Comparison of ENCODE assay signal across 9 cellular contexts in genomic region chr9:99296375-99296951, GRCh38.
DNase-seq lines count a peak whose midpoint lies in the region; ATAC-seq, FAIRE-seq and TF ChIP-seq lines count a peak whose summit lies in the region.
"Had no signal": no experiment of that assay in that cellular context is flagged by ENCODE, and none has a peak within 500 bp of the region (broad histone marks: within the 10 kb centered on the region; RNA-seq: fewer than 3 reads in every experiment).

No MANE protein-coding gene starts in this region.

- H3K27me3 ChIP-seq in CD4-positive, CD25-positive, alpha-beta regulatory T cell (ENCODE audit: control insufficient read depth, insufficient read depth, low read length): no peaks in the 10 kb centered on the region
- H3K27me3 ChIP-seq in GM12878 (replicated peaks in 1 of 2; ENCODE audit: control insufficient read depth in 2 of 2, insufficient read depth in 2 of 2, low read length in 1 of 2) (no peaks in the 10 kb centered on the region), endodermal cell (ENCODE audit: control insufficient read depth, insufficient read depth, low read length, poor library complexity, severe bottlenecking) (no peaks in the 10 kb centered on the region)
- H3K27me3 ChIP-seq: SJSA1 had no signal

- H3K27ac ChIP-seq in CD4-positive, CD25-positive, alpha-beta regulatory T cell (ENCODE audit: insufficient read depth, low read length, poor library complexity, severe bottlenecking): no peak overlapping the region
- H3K27ac ChIP-seq in GM12878 (ENCODE audit: control insufficient read depth, insufficient read depth): no peak overlapping the region
- no peak overlapping the region for H3K27ac ChIP-seq in endodermal cell (ENCODE audit: low read depth, low read length)
- H3K27ac ChIP-seq: SJSA1 had no signal

- RAD21 ChIA-PET in GM12878 (lab: Charles Lee; ENCODE audit: unreplicated experiment): interaction anchor here (1.2 to 2.2 kb wide), 4 partner anchors 62 to 217 kb away, joined by 5 to 10 read pairs (median 7); no protein-coding TSS in a partner anchor

- CTCF ChIA-PET in GM12878 (lab: Yijun Ruan, JAX): interaction anchor here (0.7 to 2.8 kb wide), 6 partner anchors 28 to 133 kb away, joined by 3 to 12 read pairs (median 3); no protein-coding TSS in a partner anchor

- peak overlapping the region; percentile 61 for H2AFZ ChIP-seq in GM12878 (ENCODE audit: control insufficient read depth, low read depth, low read length)

- TF ChIP-seq RAD21 in GM12878 (IDR thresholded peaks at IDR 0.05; ENCODE audit: insufficient read depth, low read depth, low read length): no peak

- peaks cover 0 to 3% (median 0%) of the 10 kb centered on the region in 4 donors for H3K4me1 Mint-ChIP-seq in CD4-positive, CD25-positive, alpha-beta regulatory T cell
- H3K4me1 Mint-ChIP-seq in IgD-negative memory B cell (peaks cover 0 to 10% (median 5%) of the 10 kb centered on the region in 3 donors), endodermal cell (peaks cover 33% of the 10 kb centered on the region)
- H3K4me1 Mint-ChIP-seq in naive thymus-derived CD8-positive, alpha-beta T cell: peaks cover 0 to 7% (median 3%) of the 10 kb centered on the region in 4 donors

- in situ Hi-C loops in GM12878 (cut with MboI): no loop called here

- H3K4me3 Mint-ChIP-seq in CD4-positive, CD25-positive, alpha-beta regulatory T cell: peak overlapping the region in 3 of 4 donors; percentile 39 to 50 (median 48)
- H3K4me3 Mint-ChIP-seq in IgD-negative memory B cell: peak overlapping the region; percentile 28 to 61 (median 56)
- H3K4me3 Mint-ChIP-seq in naive thymus-derived CD8-positive, alpha-beta T cell: peak overlapping the region; percentile 12 to 72 (median 48)
- H3K4me3 Mint-ChIP-seq in endodermal cell: no peak overlapping the region

- BruUV-seq in GM12878 (replicated peaks; lab: Mats Ljungman, UMichigan): no TSS peak

- ATAC-seq in CD4-positive, CD25-positive, alpha-beta regulatory T cell (ENCODE audit: low read depth in 2 of 2): peak; percentile 62 to 63
- ATAC-seq in GM12878: peak; percentile 76
- peak; percentile 82 to 90 for ATAC-seq in naive thymus-derived CD8-positive, alpha-beta T cell
- no peak for ATAC-seq in HG02870 (IDR thresholded peaks at IDR 0.05; ENCODE audit: unreplicated experiment)

- H3K27ac Mint-ChIP-seq in CD4-positive, CD25-positive, alpha-beta regulatory T cell: peak overlapping the region in 1 of 3 donors; percentile 66
- H3K27ac Mint-ChIP-seq in IgD-negative memory B cell (peak overlapping the region; percentile 8 to 92 (median 26)), endodermal cell (no peak overlapping the region)
- H3K27ac Mint-ChIP-seq in naive thymus-derived CD8-positive, alpha-beta T cell: peak overlapping the region in 7 of 10 donors; percentile 47 to 87 (median 77)

- no peak for TF ChIP-seq POLR2A in GM12878 (IDR thresholded peaks at IDR 0.05; ENCODE audit: low read depth, low read length)

- peak overlapping the region; percentile 18 for H3K4me3 ChIP-seq in CD4-positive, CD25-positive, alpha-beta regulatory T cell (ENCODE audit: low read depth, low read length)
- H3K4me3 ChIP-seq in GM12878 (no peak overlapping the region), endodermal cell (ENCODE audit: low read length) (no peak overlapping the region)
- H3K4me3 ChIP-seq: SJSA1 had no signal

- no peak for TF ChIP-seq EP300 in GM12878 (IDR thresholded peaks at IDR 0.05; ENCODE audit: borderline replicate concordance in 1 of 2, control insufficient read depth in 1 of 2, low read depth in 2 of 2, low read length in 2 of 2)

- H3K4me1 ChIP-seq in CD4-positive, CD25-positive, alpha-beta regulatory T cell (ENCODE audit: control insufficient read depth, insufficient read depth, low read length, poor library complexity, severe bottlenecking): no peaks in the 10 kb centered on the region
- H3K4me1 ChIP-seq in GM12878 (ENCODE audit: control insufficient read depth, insufficient read depth, low read length) (no peaks in the 10 kb centered on the region), endodermal cell (ENCODE audit: control insufficient read depth, insufficient read depth, low read length) (no peaks in the 10 kb centered on the region)

- H3K36me3 ChIP-seq in CD4-positive, CD25-positive, alpha-beta regulatory T cell (ENCODE audit: control insufficient read depth, insufficient read depth, low read length): no peaks in the 10 kb centered on the region
- H3K36me3 ChIP-seq in GM12878 (ENCODE audit: control insufficient read depth in 2 of 2, insufficient read depth in 2 of 2, low read length in 1 of 2) (no peaks in the 10 kb centered on the region), endodermal cell (ENCODE audit: control insufficient read depth, insufficient read depth, low read length) (no peaks in the 10 kb centered on the region)
- H3K36me3 ChIP-seq: SJSA1 had no signal

- H3K36me3 Mint-ChIP-seq in CD4-positive, CD25-positive, alpha-beta regulatory T cell: no peaks in the 10 kb centered on the region
- no peaks in the 10 kb centered on the region for H3K36me3 Mint-ChIP-seq in IgD-negative memory B cell
- no peaks in the 10 kb centered on the region for H3K36me3 Mint-ChIP-seq in naive thymus-derived CD8-positive, alpha-beta T cell
- no peaks in the 10 kb centered on the region for H3K36me3 Mint-ChIP-seq in endodermal cell (ENCODE audit: low read depth)

- intact Hi-C loops in GM12878 (cut with micrococcal nuclease; ENCODE audit: unreplicated experiment): loop anchor here (5.0 kb wide), 1 partner anchor 521 kb away; no protein-coding TSS in a partner anchor

- no peak for FAIRE-seq in GM12878 (lab: Jason Lieb, UNC)
- no peak for FAIRE-seq in GM19239 (lab: Jason Lieb, UNC)

- no peaks in the 10 kb centered on the region for H3K79me2 ChIP-seq in GM12878 (ENCODE audit: control insufficient read depth, insufficient read depth, low read length)

- H3K27me3 Mint-ChIP-seq in CD4-positive, CD25-positive, alpha-beta regulatory T cell: peaks cover 8% of the 10 kb centered on the region
- H3K27me3 Mint-ChIP-seq in IgD-negative memory B cell: peaks cover 6% of the 10 kb centered on the region
- peaks cover 0 to 16% (median 4%) of the 10 kb centered on the region in 5 donors for H3K27me3 Mint-ChIP-seq in naive thymus-derived CD8-positive, alpha-beta T cell
- H3K27me3 Mint-ChIP-seq in endodermal cell (ENCODE audit: insufficient read depth): peaks cover 1% of the 10 kb centered on the region

- H4K20me1 ChIP-seq in GM12878 (ENCODE audit: control insufficient read depth, insufficient read depth): no peaks in the 10 kb centered on the region

- TF ChIP-seq CTCF in GM12878 (IDR thresholded peaks at IDR 0.05 in 2 of 3, conservative IDR thresholded peaks at IDR 0.05 in 1 of 3; ENCODE audit: control insufficient read depth in 2 of 3, extremely low read depth in 1 of 3, insufficient read depth in 1 of 3, low read depth in 3 of 3, low read length in 3 of 3) (no peak), endodermal cell (conservative IDR thresholded peaks at IDR 0.05) (no peak)

- SMC1A ChIA-PET in GM12878 (lab: Charles Lee; ENCODE audit: uncharacterized antibody, unreplicated experiment): interaction anchor here (0.6 to 2.9 kb wide), 13 partner anchors 14 to 715 kb away, joined by 3 to 11 read pairs (median 3); no protein-coding TSS in a partner anchor

- H3K9ac ChIP-seq in GM12878 (ENCODE audit: control insufficient read depth, insufficient read depth, low read length) (no peak overlapping the region), endodermal cell (ENCODE audit: extremely low read depth, low read length, poor library complexity, severe bottlenecking) (no peak overlapping the region)

- no peak overlapping the region; the same call in 1 of the 2 replicates for H3K4me2 ChIP-seq in GM12878 (ENCODE audit: control insufficient read depth, insufficient read depth)

- 74% methylated on average over 26 of the region's 36 CpGs for WGBS in GM12878 (ENCODE audit: insufficient coverage, insufficient replicate concordance, low lambda C conversion rate, missing lambda C conversion rate)
- 93 to 94% methylated on average over 21 to 36 of the region's 36 CpGs for WGBS in endodermal cell (ENCODE audit: insufficient coverage in 1 of 2, insufficient read length in 1 of 2), 2 experiments

- H3K9me3 Mint-ChIP-seq in CD4-positive, CD25-positive, alpha-beta regulatory T cell: peaks cover 0 to 1% (median 0%) of the 10 kb centered on the region in 7 donors
- H3K9me3 Mint-ChIP-seq in IgD-negative memory B cell (peaks cover 0 to 3% (median 0%) of the 10 kb centered on the region in 3 donors), endodermal cell (no peaks in the 10 kb centered on the region)
- no peaks in the 10 kb centered on the region for H3K9me3 Mint-ChIP-seq in naive thymus-derived CD8-positive, alpha-beta T cell

- peak in 2 of 3 donors; percentile 41 to 56 for DNase-seq in CD4-positive, CD25-positive, alpha-beta regulatory T cell
- DNase-seq in GM12878 (ENCODE audit: low read depth, low spot score): no peak
- DNase-seq in naive thymus-derived CD8-positive, alpha-beta T cell: peak; percentile 3 to 74 (median 38)
- no peak for DNase-seq in GM19239 (ENCODE audit: insufficient read length, low spot score)
- DNase-seq in endodermal cell: no peak
- DNase-seq in SIG-M5 (lab: John Stamatoyannopoulos, UW): no peak

- no peaks in the 10 kb centered on the region for H3K9me3 ChIP-seq in CD4-positive, CD25-positive, alpha-beta regulatory T cell (ENCODE audit: control insufficient read depth in 2 of 2, low read length in 2 of 2)
- H3K9me3 ChIP-seq in GM12878 (replicated peaks; ENCODE audit: control insufficient read depth, insufficient read depth, low read length) (no peaks in the 10 kb centered on the region), endodermal cell (ENCODE audit: control insufficient read depth, low read length) (no peaks in the 10 kb centered on the region)
- H3K9me3 ChIP-seq: SJSA1 had no signal

- POLR2A ChIA-PET in GM12878 (lab: Charles Lee): interaction anchor here (0.5 to 0.7 kb wide), 3 partner anchors 69 to 514 kb away, joined by 4 to 6 read pairs (median 5); no protein-coding TSS in a partner anchor
- POLR2A ChIA-PET in naive thymus-derived CD8-positive, alpha-beta T cell (lab: Charles Lee): no interaction called here

TF ChIP-seq in GM12878, 131 proteins besides CTCF, POLR2A, EP300 and RAD21 (continues in another document):
- no peak for TF ChIP-seq ZNF274 (IDR thresholded peaks at IDR 0.05; ENCODE audit: insufficient read depth, insufficient read length)

Comparison
In these comparisons a context has a peak if more than half of its experiments do, and no peak if none do; other contexts are left out.
1. DNase-seq: peak in CD4-positive, CD25-positive, alpha-beta regulatory T cell (2 of 3) and naive thymus-derived CD8-positive, alpha-beta T cell (10 of 10); none in GM12878 (single experiment), GM19239 (single experiment), endodermal cell (single experiment) and SIG-M5 (single experiment).